Comparison of ENCODE assay signal across 19 cellular contexts in the genomic region with DNA sequence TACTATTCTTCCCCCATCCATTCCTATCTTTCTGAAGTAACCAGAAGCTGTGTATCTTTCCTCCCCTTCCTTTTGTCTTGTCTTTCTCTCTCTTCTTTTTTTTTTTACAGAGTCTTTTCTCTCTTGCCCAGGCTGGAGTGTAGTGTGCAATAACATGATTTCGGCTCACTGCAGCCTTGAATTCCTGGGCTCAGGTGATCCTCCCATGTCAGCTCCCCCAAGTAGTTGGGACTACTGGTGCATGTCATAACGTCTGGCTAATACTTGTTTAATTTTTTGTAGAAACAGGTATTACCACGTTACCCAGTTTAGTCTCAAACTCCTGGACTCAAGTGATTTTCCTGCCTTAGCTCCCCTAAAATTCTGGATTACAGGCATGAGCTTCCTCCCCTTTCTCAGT.
DNase-seq lines count a peak whose midpoint lies in the region; ATAC-seq, FAIRE-seq and TF ChIP-seq lines count a peak whose summit lies in the region.
"Had no signal": no experiment of that assay in that cellular context is flagged by ENCODE, and none has a peak within 500 bp of the region (broad histone marks: within the 10 kb centered on the region; RNA-seq: fewer than 3 reads in every experiment).

No MANE protein-coding gene starts in this region.

- H3K4me1 ChIP-seq in K562 (replicated peaks in 1 of 2; ENCODE audit: control insufficient read depth in 2 of 2, insufficient read depth in 2 of 2, low read length in 2 of 2): no peaks in the 10 kb centered on the region
- no peaks in the 10 kb centered on the region for H3K4me1 ChIP-seq in thyroid gland
- no peaks in the 10 kb centered on the region for H3K4me1 ChIP-seq in GM23248 (ENCODE audit: insufficient read depth)
- H3K4me1 ChIP-seq: A549; BLaER1 treated with 17β-estradiol and CSF1 and Interleukin-3, amounts not matched to agents 10 nM and 100 nM; Caco-2 had no signal

- DNase-seq in NCI-H2171 treated with DMSO at 0.1 percent for 48 hours (lab: John Stamatoyannopoulos, UW) (peak; percentile 44), NCI-H2171 (lab: John Stamatoyannopoulos, UW) (no peak), K562 (ENCODE audit: extremely low read depth in 1 of 4, low spot score in 3 of 4) (no peak), thyroid gland (peak; percentile 50 to 61), GM23248 (no peak)
- DNase-seq: AML-193; Caco-2; Calu3; CD4-positive, alpha-beta T cell; CD8-positive, alpha-beta T cell; DMS79 treated with DMSO at 0.1 percent for 48 hours; GF-D8 had no signal

- no peaks in the 10 kb centered on the region for H4K20me1 ChIP-seq in K562 (replicated peaks; ENCODE audit: control insufficient read depth, insufficient read depth, low read length)
- H4K20me1 ChIP-seq in GM23248 (ENCODE audit: insufficient read depth): no peaks in the 10 kb centered on the region
- H4K20me1 ChIP-seq: BLaER1 treated with 17β-estradiol and CSF1 and Interleukin-3, amounts not matched to agents 10 nM and 100 nM had no signal

- no peak overlapping the region for H3K9ac ChIP-seq in K562 (ENCODE audit: insufficient read depth in 1 of 2, low read depth in 2 of 2, low read length in 2 of 2)
- no peak overlapping the region for H3K9ac ChIP-seq in GM23248
- H3K9ac ChIP-seq: BLaER1 treated with 17β-estradiol and CSF1 and Interleukin-3, amounts not matched to agents 10 nM and 100 nM had no signal

- H3K4me3 ChIP-seq in K562 (no peak overlapping the region), thyroid gland (replicated peaks in 1 of 3) (no peak overlapping the region), GM23248 (no peak overlapping the region)
- H3K4me3 ChIP-seq: A549; BLaER1 treated with 17β-estradiol and CSF1 and Interleukin-3, amounts not matched to agents 10 nM and 100 nM had no signal

- WGBS in K562 (ENCODE audit: insufficient coverage, low coverage, missing lambda C conversion rate): under 1% methylated on average over 3 of the region's 3 CpGs
- WGBS in thyroid gland, 2 donors: 16 to 28% methylated on average over 3 of the region's 3 CpGs
- WGBS in GM23248 (ENCODE audit: low coverage in 1 of 2, low lambda C conversion rate in 2 of 2, missing lambda C conversion rate in 2 of 2), 2 experiments: 1 to 4% methylated on average over 3 of the region's 3 CpGs

- H3K27me3 ChIP-seq in K562 (ENCODE audit: control insufficient read depth in 2 of 2, insufficient read depth in 2 of 2, low read length in 2 of 2): peaks cover 0 to 4% of the 10 kb centered on the region in 2 experiments; a peak in 1 of 5 replicates
- H3K27me3 ChIP-seq in thyroid gland: no peaks in the 10 kb centered on the region
- 0 out of 2 replicates have a peak, but pooled peaks cover under 1% of the 10 kb centered on the region for H3K27me3 ChIP-seq in GM23248 (replicated peaks; ENCODE audit: insufficient read depth)
- H3K27me3 ChIP-seq: BLaER1 treated with 17β-estradiol and CSF1 and Interleukin-3, amounts not matched to agents 10 nM and 100 nM had no signal

- peak; percentile 14; the same call in 1 of the 3 replicates for ATAC-seq in K562
- ATAC-seq: A549; CD8-positive, alpha-beta T cell had no signal

- H3K4me2 ChIP-seq in K562 (ENCODE audit: insufficient read depth, low read length) (no peak overlapping the region), GM23248 (ENCODE audit: unreplicated experiment) (no peak overlapping the region)
- H3K4me2 ChIP-seq: A549; BLaER1 treated with 17β-estradiol and CSF1 and Interleukin-3, amounts not matched to agents 10 nM and 100 nM had no signal

- TF ChIP-seq CTCF in K562 (IDR thresholded peaks at IDR 0.05 in 2 of 3, conservative IDR thresholded peaks at IDR 0.05 in 1 of 3; ENCODE audit: insufficient read depth in 2 of 3, low read depth in 1 of 3, low read length in 3 of 3) (no peak), thyroid gland (IDR thresholded peaks at IDR 0.05) (no peak)

- H2AFZ ChIP-seq in K562 (ENCODE audit: low read depth, low read length): no peak overlapping the region
- no peak overlapping the region for H2AFZ ChIP-seq in GM23248

- in situ Hi-C loops in K562 (cut with MboI): loop anchor here (25.0 kb wide), 2 partner anchors 413 to 613 kb away; partner anchors contain the start of gene IGLL1
- in situ Hi-C loops in GM23248 (cut with MboI): no loop called here

- no peak for TF ChIP-seq RAD21 in K562 (CRISPR knock-in tag; conservative IDR thresholded peaks at IDR 0.05 in 1 of 2, IDR thresholded peaks at IDR 0.05 in 1 of 2)

- CTCF ChIA-PET in K562 (lab: Yijun Ruan, JAX; ENCODE audit: low intra/inter-chr PET ratio): interaction anchor here (0.9 kb wide), 1 partner anchor 15 kb away, joined by 3 read pairs; no protein-coding TSS in a partner anchor

- intact Hi-C loops in K562 (cut with micrococcal nuclease) (no loop called here), thyroid gland (cut with DNase I) (no loop called here)

- H3K79me2 ChIP-seq in K562 (ENCODE audit: control insufficient read depth, insufficient read depth, low read length) (no peaks in the 10 kb centered on the region), GM23248 (ENCODE audit: insufficient read depth) (no peaks in the 10 kb centered on the region)

- no peaks in the 10 kb centered on the region; the same call in 1 of the 2 replicates for H3K9me3 ChIP-seq in K562 (replicated peaks; ENCODE audit: control insufficient read depth, insufficient read depth, low read depth, low read length)
- H3K9me3 ChIP-seq in thyroid gland: no peaks in the 10 kb centered on the region
- H3K9me3 ChIP-seq in GM23248 (ENCODE audit: low read depth): no peaks in the 10 kb centered on the region
- H3K9me3 ChIP-seq: A549 had no signal

- TF ChIP-seq EP300 in K562 (IDR thresholded peaks at IDR 0.05; ENCODE audit: low read length): no peak

- H3K36me3 ChIP-seq in K562 (ENCODE audit: control insufficient read depth, insufficient read depth, low read length): no peaks in the 10 kb centered on the region
- H3K36me3 ChIP-seq in thyroid gland: no peaks in the 10 kb centered on the region
- no peaks in the 10 kb centered on the region for H3K36me3 ChIP-seq in GM23248 (ENCODE audit: low read depth)
- H3K36me3 ChIP-seq: BLaER1 treated with 17β-estradiol and CSF1 and Interleukin-3, amounts not matched to agents 10 nM and 100 nM had no signal

- H3K9me2 ChIP-seq in GM23248 (ENCODE audit: insufficient read depth): no peaks in the 10 kb centered on the region

- no peaks in the 10 kb centered on the region for H3K9me1 ChIP-seq in K562 (ENCODE audit: control insufficient read depth, insufficient read depth, low read length)

- no TSS peak for BruUV-seq in K562 (replicated peaks; lab: Mats Ljungman, UMichigan)

- POLR2A ChIA-PET in K562 (lab: Yijun Ruan, JAX): interaction anchor here (0.6 to 4.3 kb wide), 24 partner anchors 8 to 281 kb away, joined by 3 to 35 read pairs (median 5); no protein-coding TSS in a partner anchor

- no peak for FAIRE-seq in K562 (lab: Jason Lieb, UNC)
- FAIRE-seq: A549, D721Med, G401.6, GM12891, GM19239 had no signal

- TF ChIP-seq POLR2A in K562 (conservative IDR thresholded peaks at IDR 0.05) (no peak), thyroid gland (IDR thresholded peaks at IDR 0.05) (no peak)

- no peaks in the 10 kb centered on the region for H3F3A ChIP-seq in GM23248 (ENCODE audit: insufficient read depth)

- H3K27ac ChIP-seq in K562 (ENCODE audit: extremely low read depth, low read depth, low read length): no peak overlapping the region
- no peak overlapping the region for H3K27ac ChIP-seq in thyroid gland
- H3K27ac ChIP-seq in GM23248: no peak overlapping the region
- H3K27ac ChIP-seq: A549; BLaER1 treated with 17β-estradiol and CSF1 and Interleukin-3, amounts not matched to agents 10 nM and 100 nM; C4-2B had no signal

TF ChIP-seq in K562, 482 proteins besides CTCF, POLR2A, EP300 and RAD21 (continues in another document):
- no peak for TF ChIP-seq HIVEP1 (CRISPR knock-in tag; IDR thresholded peaks at IDR 0.05)
- TF ChIP-seq PRDM10 (IDR thresholded peaks at IDR 0.05; ENCODE audit: partially characterized antibody): no peak
- no peak for TF ChIP-seq ZNF384 (IDR thresholded peaks at IDR 0.05; ENCODE audit: low read depth, low read length)
- no peak for TF ChIP-seq ZNF780A (CRISPR knock-in tag; IDR thresholded peaks at IDR 0.05)
- TF ChIP-seq ZC3H4 (CRISPR knock-in tag; IDR thresholded peaks at IDR 0.05; ENCODE audit: borderline replicate concordance): no peak
- no peak for TF ChIP-seq MYNN (IDR thresholded peaks at IDR 0.05)
- 0 out of 2 replicates have a peak, but pooled peaks have one; percentile 14 for TF ChIP-seq MYNN (CRISPR knock-in tag; IDR thresholded peaks at IDR 0.05)
- TF ChIP-seq IRF2 (CRISPR knock-in tag; IDR thresholded peaks at IDR 0.05): 0 out of 2 replicates have a peak, but pooled peaks have one; percentile 37
- 0 out of 2 replicates have a peak, but pooled peaks have one; percentile 39 for TF ChIP-seq ZNF282 (CRISPR knock-in tag; IDR thresholded peaks at IDR 0.05)

Comparison
In these comparisons a context has a peak if more than half of its experiments do, and no peak if none do; other contexts are left out.
1. DNase-seq: peak in NCI-H2171 treated with DMSO at 0.1 percent for 48 hours (single experiment) and thyroid gland (2 of 2); none in NCI-H2171 (single experiment), K562 (0 of 4) and GM23248 (single experiment).